ENCODE assay signal across 10 cellular contexts in genomic region chr7:50614721-50615518, GRCh38. TPM values are rescaled to one million over a fixed set of nuclear protein-coding genes. Genes with fewer than 3 reads are reported as not detected.
DNase-seq lines count a peak whose midpoint lies in the region; ATAC-seq and TF ChIP-seq lines count a peak whose summit lies in the region.
"Had no signal": no experiment of that assay in that cellular context is flagged by ENCODE, and none has a peak within 500 bp of the region (broad histone marks: within the 10 kb centered on the region; RNA-seq: fewer than 3 reads in every experiment).

No MANE protein-coding gene starts in this region.

- H3K79me2 ChIP-seq in smooth muscle cell (ENCODE audit: low read depth), result no peaks in the 10 kb centered on the region

- peaks cover 3% of the 10 kb centered on the region for H3K27me3 Mint-ChIP-seq in activated CD4-positive, alpha-beta T cell treated with anti-CD3 and anti-CD28 coated beads for 36 hours
- H3K27me3 Mint-ChIP-seq: activated naive CD4-positive, alpha-beta T cell treated with anti-CD3 and anti-CD28 coated beads, Interleukin-2, amount 50 U/mL, for 24 hours had no signal

- no peaks in the 10 kb centered on the region for H3K27me3 ChIP-seq in Peyer's patch
- no peaks in the 10 kb centered on the region for H3K27me3 ChIP-seq in smooth muscle cell (ENCODE audit: low read depth)
- H3K27me3 ChIP-seq in spleen (replicated peaks in 1 of 7), result no peaks in the 10 kb centered on the region
- H3K27me3 ChIP-seq: BLaER1 had no signal

- no peak overlapping the region for H3K4me2 ChIP-seq in smooth muscle cell
- H3K4me2 ChIP-seq: BLaER1 had no signal

- H3K9me3 ChIP-seq in Peyer's patch (no peaks in the 10 kb centered on the region), smooth muscle cell (replicated peaks; ENCODE audit: low read depth) (no peaks in the 10 kb centered on the region), spleen (no peaks in the 10 kb centered on the region)
- H3K9me3 ChIP-seq: BLaER1 had no signal

- CTCF ChIA-PET in activated CD4-positive, alpha-beta T cell treated with anti-CD3 and anti-CD28 coated beads for 36 hours (lab: Charles Lee), result interaction anchor here (0.6 to 1.5 kb wide), 4 partner anchors 19 to 441 kb away, joined by 3 to 5 read pairs (median 4); no protein-coding TSS in a partner anchor

- H3K4me3 ChIP-seq in Peyer's patch, result peak overlapping the region in 1 of 4 donors; percentile 0
- H3K4me3 ChIP-seq in fibroblast of pulmonary artery (replicated peaks; ENCODE audit: low read depth, low read length), result no peak overlapping the region
- H3K4me3 ChIP-seq in smooth muscle cell, result no peak overlapping the region
- H3K4me3 ChIP-seq in spleen, result no peak overlapping the region
- H3K4me3 ChIP-seq: BLaER1 had no signal

- TF ChIP-seq CTCF in Peyer's patch (IDR thresholded peaks at IDR 0.05) (peak in 4 of 6 experiments; percentile 24 to 81 (median 67)), fibroblast of pulmonary artery (IDR thresholded peaks at IDR 0.05; ENCODE audit: low read length, missing control alignments) (peak; percentile 27), smooth muscle cell (IDR thresholded peaks at IDR 0.05; ENCODE audit: borderline replicate concordance, insufficient read depth, poor library complexity, severe bottlenecking) (peak; percentile 22), spleen (IDR thresholded peaks at IDR 0.05 in 8 of 11, conservative IDR thresholded peaks at IDR 0.05 in 3 of 11) (peak in 2 of 11 experiments; percentile 19 to 30)

- no peak for TF ChIP-seq POLR2A in Peyer's patch (IDR thresholded peaks at IDR 0.05)
- no peak for TF ChIP-seq POLR2A in spleen (IDR thresholded peaks at IDR 0.05)

- POLR2A ChIA-PET in activated CD4-positive, alpha-beta T cell treated with anti-CD3 and anti-CD28 coated beads for 36 hours (lab: Charles Lee), result no interaction called here

- 97% methylated on average over 20 of the region's 20 CpGs for WGBS in smooth muscle cell (ENCODE audit: low lambda C conversion rate)
- 69 to 76% (median 71%) methylated on average over 20 of the region's 20 CpGs for WGBS in spleen, 5 donors

- intact Hi-C loops in activated CD4-positive, alpha-beta T cell treated with anti-CD3 and anti-CD28 coated beads for 36 hours (cut with DNase I, micrococcal nuclease), result loop anchor here (5.0 kb wide), 6 partner anchors 47 to 527 kb away; partner anchors contain the start of gene ZPBP (in 1 of the 2)
- intact Hi-C loops in spleen (cut with DNase I; ENCODE audit: low total_unique reads), result no loop called here

- no peaks in the 10 kb centered on the region for H3K36me3 Mint-ChIP-seq in activated CD4-positive, alpha-beta T cell treated with anti-CD3 and anti-CD28 coated beads for 36 hours (ENCODE audit: low read depth)
- H3K36me3 Mint-ChIP-seq: activated naive CD4-positive, alpha-beta T cell treated with anti-CD3 and anti-CD28 coated beads, Interleukin-2, amount 50 U/mL, for 24 hours had no signal

- no peak overlapping the region for H3K4me3 Mint-ChIP-seq in activated CD4-positive, alpha-beta T cell treated with anti-CD3 and anti-CD28 coated beads for 36 hours
- H3K4me3 Mint-ChIP-seq: activated naive CD4-positive, alpha-beta T cell treated with anti-CD3 and anti-CD28 coated beads, Interleukin-2, amount 50 U/mL, for 24 hours had no signal

- no peaks in the 10 kb centered on the region for H3F3A ChIP-seq in smooth muscle cell (ENCODE audit: low read depth)

- no peaks in the 10 kb centered on the region for H3K9me3 Mint-ChIP-seq in activated CD4-positive, alpha-beta T cell treated with anti-CD3 and anti-CD28 coated beads for 36 hours (ENCODE audit: low read depth)
- H3K9me3 Mint-ChIP-seq: activated naive CD4-positive, alpha-beta T cell treated with anti-CD3 and anti-CD28 coated beads, Interleukin-2, amount 50 U/mL, for 24 hours had no signal

- H3K9ac ChIP-seq in smooth muscle cell (ENCODE audit: low read depth), result no peak overlapping the region
- H3K9ac ChIP-seq: BLaER1 had no signal

- H3K27ac ChIP-seq in Peyer's patch (peak overlapping the region in 3 of 4 donors; percentile 34 to 56 (median 47)), smooth muscle cell (ENCODE audit: low read depth) (no peak overlapping the region), spleen (no peak overlapping the region)
- H3K27ac ChIP-seq: BLaER1 had no signal

- peak; percentile 25 for DNase-seq in activated CD4-positive, alpha-beta T cell treated with anti-CD3 and anti-CD28 coated beads for 36 hours
- DNase-seq in activated CD4-positive, alpha-beta T cell treated with anti-CD3 and anti-CD28 coated beads for 4 hours, result no peak
- DNase-seq in Peyer's patch (peak in 2 of 3 donors; percentile 73 to 75), fibroblast of pulmonary artery (ENCODE audit: low read depth) (no peak), smooth muscle cell (lab: John Stamatoyannopoulos, UW; ENCODE audit: unreplicated experiment) (no peak), spleen (no peak), hepatic stellate cell (ENCODE audit: low spot score) (no peak)

- H2AFZ ChIP-seq in smooth muscle cell (ENCODE audit: low read depth), result no peak overlapping the region

- no peak for ATAC-seq in activated CD4-positive, alpha-beta T cell treated with anti-CD3 and anti-CD28 coated beads for 36 hours
- ATAC-seq in HG02610 (IDR thresholded peaks at IDR 0.05; ENCODE audit: unreplicated experiment), result no peak

- peaks cover 0 to 16% (median 0%) of the 10 kb centered on the region in 4 donors for H3K4me1 ChIP-seq in Peyer's patch
- no peaks in the 10 kb centered on the region for H3K4me1 ChIP-seq in smooth muscle cell (ENCODE audit: low read depth)
- peaks cover 0 to 17% (median 14%) of the 10 kb centered on the region in 6 donors for H3K4me1 ChIP-seq in spleen

- H4K20me1 ChIP-seq in smooth muscle cell (ENCODE audit: low read depth), result no peaks in the 10 kb centered on the region
- H4K20me1 ChIP-seq: BLaER1 had no signal

- H3K4me1 Mint-ChIP-seq in activated CD4-positive, alpha-beta T cell treated with anti-CD3 and anti-CD28 coated beads for 36 hours, result peaks cover 17% of the 10 kb centered on the region

- H3K36me3 ChIP-seq in Peyer's patch (peaks cover 0 to 15% (median 0%) of the 10 kb centered on the region in 3 donors), smooth muscle cell (ENCODE audit: low read depth) (no peaks in the 10 kb centered on the region), spleen (peaks cover 0 to 92% (median 30%) of the 10 kb centered on the region in 6 donors)

- H3K27ac Mint-ChIP-seq in activated CD4-positive, alpha-beta T cell treated with anti-CD3 and anti-CD28 coated beads for 36 hours, result no peak overlapping the region
- H3K27ac Mint-ChIP-seq: activated naive CD4-positive, alpha-beta T cell treated with anti-CD3 and anti-CD28 coated beads, Interleukin-2, amount 50 U/mL, for 24 hours had no signal

RNA-seq across cellular contexts. Expression of gene DDC, which starts 49.7 kb away (rescaled TPM):
- total RNA-seq in activated CD4-positive, alpha-beta T cell treated with anti-CD3 and anti-CD28 coated beads for 36 hours, result under 1 TPM; 0.28 to 0.53 TPM
- 100 to 1,000 TPM in 3 of 4 donors, 10 to 100 TPM in 1; 56.9 to 314 (median 200) TPM for total RNA-seq in Peyer's patch
- not detected in 2 replicates for total RNA-seq in smooth muscle cell
- polyA plus RNA-seq in smooth muscle cell, result not detected in 2 replicates
- under 1 TPM in 3 of 7 donors, not detected in 4; 0.26 to 0.55 (median 0.51) TPM for total RNA-seq in spleen
- polyA plus RNA-seq in spleen, result under 1 TPM; 0.03 to 0.32 (median 0.13) TPM

Comparison
In these comparisons a context has a peak if more than half of its experiments do, and no peak if none do; other contexts are left out.
1. DNase-seq: peak in activated CD4-positive, alpha-beta T cell treated with anti-CD3 and anti-CD28 coated beads for 36 hours (single experiment) and Peyer's patch (2 of 3); none in activated CD4-positive, alpha-beta T cell treated with anti-CD3 and anti-CD28 coated beads for 4 hours (0 of 2), fibroblast of pulmonary artery (single experiment), smooth muscle cell (single experiment), spleen (single experiment) and hepatic stellate cell (single experiment).
2. H3K27ac ChIP-seq: peak in Peyer's patch (3 of 4); none in smooth muscle cell (single experiment) and spleen (0 of 8).
3. RNA of gene DDC, which starts 49.7 kb away (total RNA-seq): 56.9 to 314 TPM in Peyer's patch; 0.28 to 0.53 TPM in activated CD4-positive, alpha-beta T cell treated with anti-CD3 and anti-CD28 coated beads for 36 hours, 0.26 to 0.55 TPM in spleen and not detected in smooth muscle cell; every median in the first group is over 10 times any median in the second.